21 cellular contexts compared by ENCODE assay signal in genomic region chr22:46876357-46876934, GRCh38.
"Had no signal": no experiment of that assay in that cellular context is flagged by ENCODE, and none has a peak within 500 bp of the region (broad histone marks: within the 10 kb centered on the region; RNA-seq: fewer than 3 reads in every experiment).

No MANE protein-coding gene starts in this region.

- H3K27me3 ChIP-seq: esophagus squamous epithelium, pancreas, SJCRH30, testis had no signal

- ATAC-seq: activated T-cell treated with anti-CD3 and anti-CD28 coated beads, Interleukin-2, amount 50 U/mL, for 72 hours; natural killer cell treated with Interleukin-12 subunit alpha and Interleukin-12 subunit beta and Interleukin-15 and Interleukin-18, amount 100 ng/mL, for 72 hours; pancreas; T-cell had no signal

- H3K27ac Mint-ChIP-seq: activated CD4-positive, alpha-beta memory T cell treated with anti-CD3 and anti-CD28 coated beads, Interleukin-2, amount 10 ng/mL, durations not matched to agents 7 days and 5 days; activated CD4-positive, alpha-beta T cell treated with anti-CD3 and anti-CD28 coated beads, Interleukin-2, amount 10 ng/mL, durations not matched to agents 24 days and 14 days; activated naive CD4-positive, alpha-beta T cell treated with anti-CD3 and anti-CD28 coated beads, Interleukin-2, amount 10 ng/mL, durations not matched to agents 7 days and 5 days; brain; dendritic cell treated with granulocyte-macrophage colony-stimulating factor and Interleukin-4, amounts not matched to agents 40 ng/mL and 50 ng/mL, for 4 days; natural killer cell treated with Interleukin-12 subunit alpha and Interleukin-12 subunit beta and Interleukin-15 and Interleukin-18, amount 100 ng/mL, for 72 hours; T-cell; type B pancreatic cell had no signal

- H3K4me3 ChIP-seq: esophagus squamous epithelium, pancreas, SJCRH30, testis had no signal

- DNase-seq: activated CD4-positive, alpha-beta memory T cell treated with anti-CD3 and anti-CD28 coated beads, Interleukin-2, amount 10 ng/mL, durations not matched to agents 7 days and 5 days; activated CD4-positive, alpha-beta T cell treated with anti-CD3 and anti-CD28 coated beads, Interleukin-2, amount 10 ng/mL, durations not matched to agents 24 days and 14 days; activated CD4-positive, CD25-positive, alpha-beta regulatory T cell; activated effector memory CD4-positive, alpha-beta T cell treated with Interleukin-2 at 50 U/mL for 16 hours; activated naive CD4-positive, alpha-beta T cell treated with anti-CD3 and anti-CD28 coated beads, Interleukin-2, amount 10 ng/mL, durations not matched to agents 7 days and 5 days; activated T-cell treated with anti-CD3 and anti-CD28 coated beads, Interleukin-2, amount 50 U/mL, for 72 hours; anterior cingulate cortex; effector CD8-positive, alpha-beta T cell; esophagus squamous epithelium; kidney; SJCRH30; stimulated activated CD4-positive, alpha-beta T cell treated with anti-CD3 and anti-CD28 coated beads, Interleukin-2, amount 100 ng/mL, for 48 hours; stimulated activated CD8-positive, alpha-beta memory T cell treated with anti-CD3 and anti-CD28 coated beads, Interleukin-4, amount 100 ng/mL, for 48 hours; stimulated activated naive CD4-positive, alpha-beta T cell; T-cell; testis had no signal

- H3K4me1 ChIP-seq: esophagus squamous epithelium, pancreas, SJCRH30, testis had no signal

- H3K27me3 Mint-ChIP-seq: activated CD4-positive, alpha-beta memory T cell treated with anti-CD3 and anti-CD28 coated beads, Interleukin-2, amount 10 ng/mL, durations not matched to agents 7 days and 5 days; activated CD4-positive, alpha-beta T cell treated with anti-CD3 and anti-CD28 coated beads, Interleukin-2, amount 10 ng/mL, durations not matched to agents 24 days and 14 days; activated naive CD4-positive, alpha-beta T cell treated with anti-CD3 and anti-CD28 coated beads, Interleukin-2, amount 10 ng/mL, durations not matched to agents 7 days and 5 days; brain; dendritic cell treated with granulocyte-macrophage colony-stimulating factor and Interleukin-4, amounts not matched to agents 40 ng/mL and 50 ng/mL, for 4 days; natural killer cell treated with Interleukin-12 subunit alpha and Interleukin-12 subunit beta and Interleukin-15 and Interleukin-18, amount 100 ng/mL, for 72 hours; T-cell; type B pancreatic cell had no signal

- H3K27ac ChIP-seq: esophagus squamous epithelium, pancreas, SJCRH30, testis had no signal

- H3K9me3 ChIP-seq: pancreas, testis had no signal

- H3K36me3 ChIP-seq: pancreas had no signal

- H3K4me3 Mint-ChIP-seq: activated CD4-positive, alpha-beta memory T cell treated with anti-CD3 and anti-CD28 coated beads, Interleukin-2, amount 10 ng/mL, durations not matched to agents 7 days and 5 days; activated CD4-positive, alpha-beta T cell treated with anti-CD3 and anti-CD28 coated beads, Interleukin-2, amount 10 ng/mL, durations not matched to agents 24 days and 14 days; activated naive CD4-positive, alpha-beta T cell treated with anti-CD3 and anti-CD28 coated beads, Interleukin-2, amount 10 ng/mL, durations not matched to agents 7 days and 5 days; activated T-cell treated with anti-CD3 and anti-CD28 coated beads, Interleukin-2, amount 50 U/mL, for 72 hours; brain; dendritic cell treated with granulocyte-macrophage colony-stimulating factor and Interleukin-4, amounts not matched to agents 40 ng/mL and 50 ng/mL, for 4 days; natural killer cell treated with Interleukin-12 subunit alpha and Interleukin-12 subunit beta and Interleukin-15 and Interleukin-18, amount 100 ng/mL, for 72 hours; T-cell; type B pancreatic cell had no signal

- H3K9me3 Mint-ChIP-seq: natural killer cell treated with Interleukin-12 subunit alpha and Interleukin-12 subunit beta and Interleukin-15 and Interleukin-18, amount 100 ng/mL, for 72 hours had no signal
